In genomic region chr4:19494958-19495357, GRCh38 we compare ENCODE assay signal across 22 cellular contexts.
"Had no signal": no experiment of that assay in that cellular context is flagged by ENCODE, and none has a peak within 500 bp of the region (broad histone marks: within the 10 kb centered on the region; RNA-seq: fewer than 3 reads in every experiment).

No MANE protein-coding gene starts in this region.

- DNase-seq: activated CD4-positive, alpha-beta T cell treated with anti-CD3 and anti-CD28 coated beads for 36 hours; activated CD4-positive, alpha-beta T cell treated with anti-CD3 and anti-CD28 coated beads, Interleukin-2, amount 50 U/mL, for 48 hours; activated naive CD8-positive, alpha-beta T cell treated with anti-CD3 and anti-CD28 coated beads for 36 hours; amygdala; brain microvascular endothelial cell; cortex of kidney; foreskin melanocyte; glutamatergic neuron; hippocampal formation; natural killer cell; ovary; psoas muscle; right cardiac atrium; stimulated activated naive CD8-positive, alpha-beta T cell treated with anti-CD3 and anti-CD28 coated beads, Interleukin-15, Interleukin-2, amounts not matched to agents 100 U/mL and 50 U/mL, for 24 hours; substantia nigra; T-helper 2 cell had no signal

- ATAC-seq: activated CD4-positive, alpha-beta T cell treated with anti-CD3 and anti-CD28 coated beads for 36 hours; esophagus mucosa; natural killer cell; psoas muscle; right cardiac atrium; stimulated activated naive CD8-positive, alpha-beta T cell treated with anti-CD3 and anti-CD28 coated beads, Interleukin-15, Interleukin-2, amounts not matched to agents 100 U/mL and 50 U/mL, for 24 hours had no signal

- H3K27ac ChIP-seq: brain microvascular endothelial cell, ovary, psoas muscle, tibial nerve had no signal

- H3K36me3 ChIP-seq: brain microvascular endothelial cell, ovary, tibial nerve had no signal

- H3K4me3 ChIP-seq: lung, ovary, psoas muscle, tibial nerve had no signal

- FAIRE-seq: endometrium, keratinocyte, urothelium cell line had no signal

- H3K4me1 ChIP-seq: psoas muscle, tibial nerve had no signal

- H3K27me3 ChIP-seq: brain microvascular endothelial cell, ovary, tibial nerve had no signal

- H3K9me3 ChIP-seq: ovary, psoas muscle, tibial nerve had no signal
